In the genomic region with DNA sequence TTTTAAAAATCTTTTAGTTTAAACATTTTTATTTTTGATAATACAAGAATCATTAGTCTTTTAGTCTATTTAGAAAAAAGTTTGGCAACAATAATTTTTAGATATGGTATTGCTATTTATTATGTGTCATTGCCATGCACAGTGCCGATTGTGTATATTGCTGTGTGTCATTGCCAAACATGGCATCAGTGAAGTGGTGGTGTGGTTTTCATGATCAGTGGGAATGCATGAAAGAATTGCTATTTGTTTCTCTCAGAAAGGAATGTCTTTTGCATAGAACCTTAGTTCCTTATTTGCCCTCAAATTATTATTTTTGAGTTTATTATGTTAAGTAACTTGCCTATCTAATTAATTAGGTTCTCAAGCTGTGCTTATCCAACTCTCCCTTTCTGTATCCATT, we compare ENCODE assay signal across 1 cellular context.
TF ChIP-seq lines count a peak whose summit lies in the region.

No MANE protein-coding gene starts in this region.

TF ChIP-seq in HepG2, 621 proteins besides CTCF, POLR2A, EP300 and RAD21 (continued from another document):
- TF ChIP-seq, protein P1, sequence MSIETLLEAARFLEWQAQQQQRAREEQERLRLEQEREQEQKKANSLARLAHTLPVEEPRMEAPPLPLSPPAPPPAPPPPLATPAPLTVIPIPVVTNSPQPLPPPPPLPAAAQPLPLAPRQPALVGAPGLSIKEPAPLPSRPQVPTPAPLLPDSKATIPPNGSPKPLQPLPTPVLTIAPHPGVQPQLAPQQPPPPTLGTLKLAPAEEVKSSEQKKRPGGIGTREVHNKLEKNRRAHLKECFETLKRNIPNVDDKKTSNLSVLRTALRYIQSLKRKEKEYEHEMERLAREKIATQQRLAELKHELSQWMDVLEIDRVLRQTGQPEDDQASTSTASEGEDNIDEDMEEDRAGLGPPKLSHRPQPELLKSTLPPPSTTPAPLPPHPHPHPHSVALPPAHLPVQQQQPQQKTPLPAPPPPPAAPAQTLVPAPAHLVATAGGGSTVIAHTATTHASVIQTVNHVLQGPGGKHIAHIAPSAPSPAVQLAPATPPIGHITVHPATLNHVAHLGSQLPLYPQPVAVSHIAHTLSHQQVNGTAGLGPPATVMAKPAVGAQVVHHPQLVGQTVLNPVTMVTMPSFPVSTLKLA (IDR thresholded peaks at IDR 0.05): no peak
- TF ChIP-seq ZKSCAN5 (CRISPR knock-in tag; IDR thresholded peaks at IDR 0.05) (no peak), WIZ (CRISPR knock-in tag; IDR thresholded peaks at IDR 0.05) (no peak), FLYWCH1 (CRISPR knock-in tag; IDR thresholded peaks at IDR 0.05) (no peak), ZNF382 (CRISPR knock-in tag; IDR thresholded peaks at IDR 0.05; ENCODE audit: borderline replicate concordance) (no peak), SP1 (IDR thresholded peaks at IDR 0.05) (no peak), SP1 (CRISPR knock-in tag; IDR thresholded peaks at IDR 0.05) (no peak), KMT2A (CRISPR knock-in tag; IDR thresholded peaks at IDR 0.05) (no peak)
- TF ChIP-seq, protein P2, sequence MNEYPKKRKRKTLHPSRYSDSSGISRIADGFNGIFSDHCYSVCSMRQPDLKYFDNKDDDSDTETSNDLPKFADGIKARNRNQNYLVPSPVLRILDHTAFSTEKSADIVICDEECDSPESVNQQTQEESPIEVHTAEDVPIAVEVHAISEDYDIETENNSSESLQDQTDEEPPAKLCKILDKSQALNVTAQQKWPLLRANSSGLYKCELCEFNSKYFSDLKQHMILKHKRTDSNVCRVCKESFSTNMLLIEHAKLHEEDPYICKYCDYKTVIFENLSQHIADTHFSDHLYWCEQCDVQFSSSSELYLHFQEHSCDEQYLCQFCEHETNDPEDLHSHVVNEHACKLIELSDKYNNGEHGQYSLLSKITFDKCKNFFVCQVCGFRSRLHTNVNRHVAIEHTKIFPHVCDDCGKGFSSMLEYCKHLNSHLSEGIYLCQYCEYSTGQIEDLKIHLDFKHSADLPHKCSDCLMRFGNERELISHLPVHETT (CRISPR knock-in tag; conservative IDR thresholded peaks at IDR 0.05): no peak
